In the genomic region with DNA sequence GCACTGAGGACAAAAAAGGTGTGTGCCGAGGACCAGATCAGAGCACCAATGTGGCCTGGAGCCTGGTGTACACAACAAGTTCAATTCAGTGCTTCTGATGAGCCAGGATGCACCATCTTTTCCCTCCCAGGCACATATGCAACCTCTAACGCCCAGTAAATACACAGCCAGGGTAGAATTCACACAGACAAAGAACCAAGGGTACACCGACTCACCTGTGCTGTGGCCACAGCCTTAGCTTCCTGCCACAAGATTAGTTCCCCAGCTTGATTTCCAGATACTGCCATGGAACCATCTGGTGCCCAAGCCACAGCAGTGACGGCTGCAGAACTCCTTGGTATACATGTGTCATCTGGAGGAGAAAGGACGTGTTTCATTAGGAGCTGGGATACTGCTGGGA, we compare ENCODE assay signal across 19 cellular contexts. TPM values are rescaled to one million over a fixed set of nuclear protein-coding genes. Genes with fewer than 3 reads are reported as not detected.
DNase-seq lines count a peak whose midpoint lies in the region; ATAC-seq, FAIRE-seq and TF ChIP-seq lines count a peak whose summit lies in the region.
"Had no signal": no experiment of that assay in that cellular context is flagged by ENCODE, and none has a peak within 500 bp of the region (broad histone marks: within the 10 kb centered on the region; RNA-seq: fewer than 3 reads in every experiment).

No MANE protein-coding gene starts in this region.

- no peak overlapping the region for H3K4me3 ChIP-seq in CD8-positive, alpha-beta T cell (ENCODE audit: low read depth, low read length)
- no peak overlapping the region for H3K4me3 ChIP-seq in Jurkat, Clone E6-1 (ENCODE audit: low read length)
- H3K4me3 ChIP-seq: BLaER1 treated with 17β-estradiol and CSF1 and Interleukin-3, amounts not matched to agents 10 nM and 100 nM; GM12878 had no signal

- H3K9me3 Mint-ChIP-seq in activated CD8-positive, alpha-beta T cell treated with anti-CD3 and anti-CD28 coated beads for 36 hours, result no peaks in the 10 kb centered on the region
- H3K9me3 Mint-ChIP-seq in activated CD8-positive, alpha-beta T cell treated with anti-CD3 and anti-CD28 coated beads, Interleukin-2, amount 10 ng/mL, durations not matched to agents 7 days and 5 days (ENCODE audit: insufficient read depth), result no peaks in the 10 kb centered on the region
- no peaks in the 10 kb centered on the region for H3K9me3 Mint-ChIP-seq in CD8-positive, alpha-beta T cell
- H3K9me3 Mint-ChIP-seq in stimulated activated effector memory CD8-positive, alpha-beta T cell treated with anti-CD3 and anti-CD28 coated beads, Interleukin-12 subunit alpha, Interleukin-12 subunit beta, amount 100 ng/mL, for 72 hours, result no peaks in the 10 kb centered on the region
- H3K9me3 Mint-ChIP-seq: CD8-positive, alpha-beta memory T cell; H9 had no signal

- no peaks in the 10 kb centered on the region for H3K27me3 Mint-ChIP-seq in activated CD8-positive, alpha-beta T cell treated with anti-CD3 and anti-CD28 coated beads for 36 hours
- H3K27me3 Mint-ChIP-seq in activated CD8-positive, alpha-beta T cell treated with anti-CD3 and anti-CD28 coated beads, Interleukin-2, amount 10 ng/mL, durations not matched to agents 7 days and 5 days (ENCODE audit: low read depth), result no peaks in the 10 kb centered on the region
- H3K27me3 Mint-ChIP-seq in CD8-positive, alpha-beta T cell (ENCODE audit: low read depth), result no peaks in the 10 kb centered on the region
- H3K27me3 Mint-ChIP-seq: B cell; CD8-positive, alpha-beta memory T cell had no signal

- no peak for DNase-seq in activated CD8-positive, alpha-beta T cell treated with anti-CD3 and anti-CD28 coated beads for 36 hours
- no peak for DNase-seq in activated CD8-positive, alpha-beta T cell treated with anti-CD3 and anti-CD28 coated beads, Interleukin-2, amount 10 ng/mL, durations not matched to agents 7 days and 5 days
- no peak for DNase-seq in CD8-positive, alpha-beta T cell
- peak; percentile 37 for DNase-seq in Jurkat, Clone E6-1 (ENCODE audit: low read depth, low spot score)
- DNase-seq in stimulated activated effector memory CD8-positive, alpha-beta T cell treated with anti-CD3 and anti-CD28 coated beads, Interleukin-12 subunit alpha, Interleukin-12 subunit beta, amount 100 ng/mL, for 72 hours (ENCODE audit: low spot score in 2 of 2), result no peak
- no peak for DNase-seq in RCC 7860 (ENCODE audit: low spot score)
- DNase-seq in GM19239 (ENCODE audit: insufficient read length, low spot score), result no peak
- DNase-seq: CD8-positive, alpha-beta memory T cell; COR-L47; DMS 273 treated with DMSO at 0.1 percent for 48 hours; DMS53; DND-41; EL; H9 had no signal

- CTCF ChIA-PET in activated CD8-positive, alpha-beta T cell treated with anti-CD3 and anti-CD28 coated beads for 36 hours (lab: Charles Lee), result no interaction called here
- CTCF ChIA-PET in activated CD8-positive, alpha-beta T cell treated with anti-CD3 and anti-CD28 coated beads, Interleukin-2, amount 10 ng/mL, durations not matched to agents 7 days and 5 days (lab: Charles Lee), result no interaction called here
- CTCF ChIA-PET in CD8-positive, alpha-beta T cell (lab: Charles Lee), result no interaction called here

- peaks cover 49% of the 10 kb centered on the region for H3K36me3 Mint-ChIP-seq in activated CD8-positive, alpha-beta T cell treated with anti-CD3 and anti-CD28 coated beads for 36 hours (ENCODE audit: low read depth)
- H3K36me3 Mint-ChIP-seq in activated CD8-positive, alpha-beta T cell treated with anti-CD3 and anti-CD28 coated beads, Interleukin-2, amount 10 ng/mL, durations not matched to agents 7 days and 5 days (ENCODE audit: low read depth), result peaks cover 68% of the 10 kb centered on the region
- H3K36me3 Mint-ChIP-seq in CD8-positive, alpha-beta T cell, result peaks cover 95% of the 10 kb centered on the region
- H3K36me3 Mint-ChIP-seq in stimulated activated effector memory CD8-positive, alpha-beta T cell treated with anti-CD3 and anti-CD28 coated beads, Interleukin-12 subunit alpha, Interleukin-12 subunit beta, amount 100 ng/mL, for 72 hours, result peaks cover 100% of the 10 kb centered on the region

- no peak for ATAC-seq in activated CD8-positive, alpha-beta T cell treated with anti-CD3 and anti-CD28 coated beads for 36 hours
- ATAC-seq in activated CD8-positive, alpha-beta T cell treated with anti-CD3 and anti-CD28 coated beads, Interleukin-2, amount 10 ng/mL, durations not matched to agents 7 days and 5 days, result no peak
- no peak for ATAC-seq in CD8-positive, alpha-beta T cell
- peak; percentile 55 for ATAC-seq in stimulated activated effector memory CD8-positive, alpha-beta T cell treated with anti-CD3 and anti-CD28 coated beads, Interleukin-12 subunit alpha, Interleukin-12 subunit beta, amount 100 ng/mL, for 72 hours
- ATAC-seq: GM12878 had no signal

- FAIRE-seq in RCC 7860 (lab: Jason Lieb, UNC) (no peak), GM19239 (lab: Jason Lieb, UNC) (no peak)
- FAIRE-seq: GM12878, H1, HTR-8/SVneo had no signal

- H3K27ac ChIP-seq in CD8-positive, alpha-beta T cell (ENCODE audit: low read depth, low read length), result no peak overlapping the region
- H3K27ac ChIP-seq: BLaER1 treated with 17β-estradiol and CSF1 and Interleukin-3, amounts not matched to agents 10 nM and 100 nM had no signal

- no peak for TF ChIP-seq CTCF in activated CD8-positive, alpha-beta T cell treated with anti-CD3 and anti-CD28 coated beads for 36 hours (IDR thresholded peaks at IDR 0.05)
- no peak for TF ChIP-seq CTCF in CD8-positive, alpha-beta T cell (IDR thresholded peaks at IDR 0.05)

- no peaks in the 10 kb centered on the region for H3K4me1 ChIP-seq in CD8-positive, alpha-beta T cell (ENCODE audit: insufficient read depth, low read length)
- H3K4me1 ChIP-seq: BLaER1 treated with 17β-estradiol and CSF1 and Interleukin-3, amounts not matched to agents 10 nM and 100 nM had no signal

- intact Hi-C loops in activated CD8-positive, alpha-beta T cell treated with anti-CD3 and anti-CD28 coated beads for 36 hours (cut with micrococcal nuclease), result no loop called here
- intact Hi-C loops in CD8-positive, alpha-beta T cell (cut with DNase I, micrococcal nuclease), result no loop called here

- peaks cover 64% of the 10 kb centered on the region for H3K36me3 ChIP-seq in CD8-positive, alpha-beta T cell (ENCODE audit: insufficient read depth, low read length)

- no peak overlapping the region for H3K4me3 Mint-ChIP-seq in activated CD8-positive, alpha-beta T cell treated with anti-CD3 and anti-CD28 coated beads for 36 hours
- no peak overlapping the region for H3K4me3 Mint-ChIP-seq in activated CD8-positive, alpha-beta T cell treated with anti-CD3 and anti-CD28 coated beads, Interleukin-2, amount 10 ng/mL, durations not matched to agents 7 days and 5 days
- no peak overlapping the region for H3K4me3 Mint-ChIP-seq in CD8-positive, alpha-beta T cell
- H3K4me3 Mint-ChIP-seq in stimulated activated effector memory CD8-positive, alpha-beta T cell treated with anti-CD3 and anti-CD28 coated beads, Interleukin-12 subunit alpha, Interleukin-12 subunit beta, amount 100 ng/mL, for 72 hours, result no peak overlapping the region
- H3K4me3 Mint-ChIP-seq: B cell; CD8-positive, alpha-beta memory T cell; H9 had no signal

- POLR2A ChIA-PET in activated CD8-positive, alpha-beta T cell treated with anti-CD3 and anti-CD28 coated beads for 36 hours (lab: Charles Lee), result no interaction called here
- POLR2A ChIA-PET in activated CD8-positive, alpha-beta T cell treated with anti-CD3 and anti-CD28 coated beads, Interleukin-2, amount 10 ng/mL, durations not matched to agents 7 days and 5 days (lab: Charles Lee), result interaction anchor here (1.0 kb wide), 1 partner anchor 97 kb away, joined by 3 read pairs; no protein-coding TSS in a partner anchor
- POLR2A ChIA-PET in CD8-positive, alpha-beta T cell (lab: Charles Lee), result no interaction called here

- H3K4me1 Mint-ChIP-seq in activated CD8-positive, alpha-beta T cell treated with anti-CD3 and anti-CD28 coated beads for 36 hours (ENCODE audit: low read depth), result peaks cover 5% of the 10 kb centered on the region
- no peaks in the 10 kb centered on the region for H3K4me1 Mint-ChIP-seq in activated CD8-positive, alpha-beta T cell treated with anti-CD3 and anti-CD28 coated beads, Interleukin-2, amount 10 ng/mL, durations not matched to agents 7 days and 5 days (ENCODE audit: low read depth)
- H3K4me1 Mint-ChIP-seq in CD8-positive, alpha-beta T cell (ENCODE audit: low read depth), result no peaks in the 10 kb centered on the region
- peaks cover 8% of the 10 kb centered on the region for H3K4me1 Mint-ChIP-seq in stimulated activated effector memory CD8-positive, alpha-beta T cell treated with anti-CD3 and anti-CD28 coated beads, Interleukin-12 subunit alpha, Interleukin-12 subunit beta, amount 100 ng/mL, for 72 hours
- H3K4me1 Mint-ChIP-seq: H9 had no signal

- H3K27me3 ChIP-seq in CD8-positive, alpha-beta T cell (ENCODE audit: insufficient read depth, low read length), result no peaks in the 10 kb centered on the region
- H3K27me3 ChIP-seq: BLaER1 treated with 17β-estradiol and CSF1 and Interleukin-3, amounts not matched to agents 10 nM and 100 nM had no signal

- H3K9me3 ChIP-seq in CD8-positive, alpha-beta T cell (ENCODE audit: low read length), result no peaks in the 10 kb centered on the region
- H3K9me3 ChIP-seq: BLaER1 treated with 17β-estradiol and CSF1 and Interleukin-3, amounts not matched to agents 10 nM and 100 nM had no signal

- peak overlapping the region; percentile 16 for H3K27ac Mint-ChIP-seq in activated CD8-positive, alpha-beta T cell treated with anti-CD3 and anti-CD28 coated beads for 36 hours
- no peak overlapping the region for H3K27ac Mint-ChIP-seq in activated CD8-positive, alpha-beta T cell treated with anti-CD3 and anti-CD28 coated beads, Interleukin-2, amount 10 ng/mL, durations not matched to agents 7 days and 5 days
- H3K27ac Mint-ChIP-seq in CD8-positive, alpha-beta T cell, result peak overlapping the region; percentile 8
- peak overlapping the region; percentile 74 for H3K27ac Mint-ChIP-seq in stimulated activated effector memory CD8-positive, alpha-beta T cell treated with anti-CD3 and anti-CD28 coated beads, Interleukin-12 subunit alpha, Interleukin-12 subunit beta, amount 100 ng/mL, for 72 hours
- H3K27ac Mint-ChIP-seq: H9 had no signal

RNA-seq across cellular contexts. Expression of a gene that starts 29.4 kb away (rescaled TPM):
- 10 to 100 TPM; 45.7 to 46.5 TPM for total RNA-seq in activated CD8-positive, alpha-beta T cell treated with anti-CD3 and anti-CD28 coated beads for 36 hours
- total RNA-seq in activated CD8-positive, alpha-beta T cell treated with anti-CD3 and anti-CD28 coated beads, Interleukin-2, amount 10 ng/mL, durations not matched to agents 7 days and 5 days, result 10 to 100 TPM; 29.7 to 32.3 TPM
- 10 to 100 TPM; 15.9 to 16.5 TPM for total RNA-seq in CD8-positive, alpha-beta T cell
- 83.9 TPM for polyA plus RNA-seq in Jurkat, Clone E6-1 (2012; ENCODE audit: insufficient read depth, insufficient read length)

RNA-seq across cellular contexts. Expression of a gene that starts 39.7 kb away (rescaled TPM):
- total RNA-seq in activated CD8-positive, alpha-beta T cell treated with anti-CD3 and anti-CD28 coated beads for 36 hours, result 10 to 100 TPM; 79.0 to 82.7 TPM
- 10 to 100 TPM; 35.3 to 38.3 TPM for total RNA-seq in activated CD8-positive, alpha-beta T cell treated with anti-CD3 and anti-CD28 coated beads, Interleukin-2, amount 10 ng/mL, durations not matched to agents 7 days and 5 days
- total RNA-seq in CD8-positive, alpha-beta T cell, result 10 to 100 TPM; 26.9 to 28.0 TPM
- polyA plus RNA-seq in Jurkat, Clone E6-1 (2012; ENCODE audit: insufficient read depth, insufficient read length), result 66.5 TPM

RNA-seq across cellular contexts. Expression of a gene that starts 40.5 kb away (rescaled TPM):
- total RNA-seq in activated CD8-positive, alpha-beta T cell treated with anti-CD3 and anti-CD28 coated beads for 36 hours, result 10 to 100 TPM; 22.8 to 25.3 TPM
- 10 to 100 TPM; 34.6 to 48.7 TPM for total RNA-seq in activated CD8-positive, alpha-beta T cell treated with anti-CD3 and anti-CD28 coated beads, Interleukin-2, amount 10 ng/mL, durations not matched to agents 7 days and 5 days
- 10 to 100 TPM; 16.9 to 20.2 TPM for total RNA-seq in CD8-positive, alpha-beta T cell
- 18.6 TPM for polyA plus RNA-seq in Jurkat, Clone E6-1 (2012; ENCODE audit: insufficient read depth, insufficient read length)
